ENCODE assay signal across 22 cellular contexts in genomic region chr16:89798126-89798525, GRCh38. TPM values are rescaled to one million over a fixed set of nuclear protein-coding genes. Genes with fewer than 3 reads are reported as not detected.
DNase-seq lines count a peak whose midpoint lies in the region; ATAC-seq and TF ChIP-seq lines count a peak whose summit lies in the region.
"Had no signal": no experiment of that assay in that cellular context is flagged by ENCODE, and none has a peak within 500 bp of the region (broad histone marks: within the 10 kb centered on the region; RNA-seq: fewer than 3 reads in every experiment).

No MANE protein-coding gene starts in this region.

- H2AFZ ChIP-seq in OCI-LY7 (ENCODE audit: low read length) = no peak overlapping the region

- WGBS in upper lobe of left lung, 2 donors = 96 to 97% methylated on average over 5 of the region's 5 CpGs

- BruUV-seq in OCI-LY7 (replicated peaks; lab: Mats Ljungman, UMichigan) (TSS peak; percentile 29), A673 (replicated peaks; lab: Mats Ljungman, UMichigan) (no TSS peak)

- H3K4me3 ChIP-seq in OCI-LY7 (ENCODE audit: low read depth, low read length, poor library complexity, severe bottlenecking) = no peak overlapping the region
- H3K4me3 ChIP-seq in upper lobe of left lung = no peak overlapping the region
- H3K4me3 ChIP-seq in A673 (ENCODE audit: low read depth, low read length, poor library complexity, severe bottlenecking) = no peak overlapping the region

- no peaks in the 10 kb centered on the region for H3K27me3 Mint-ChIP-seq in activated naive CD8-positive, alpha-beta T cell treated with anti-CD3 and anti-CD28 coated beads for 36 hours
- no peaks in the 10 kb centered on the region for H3K27me3 Mint-ChIP-seq in activated naive CD8-positive, alpha-beta T cell treated with anti-CD3 and anti-CD28 coated beads, Interleukin-2, amount 50 U/mL, for 24 hours
- no peaks in the 10 kb centered on the region for H3K27me3 Mint-ChIP-seq in dendritic cell treated with granulocyte-macrophage colony-stimulating factor and Interleukin-4, amounts not matched to agents 40 ng/mL and 50 ng/mL, for 4 days

- H3K4me1 Mint-ChIP-seq in activated naive CD8-positive, alpha-beta T cell treated with anti-CD3 and anti-CD28 coated beads for 36 hours = no peaks in the 10 kb centered on the region
- H3K4me1 Mint-ChIP-seq in activated naive CD8-positive, alpha-beta T cell treated with anti-CD3 and anti-CD28 coated beads, Interleukin-2, amount 50 U/mL, for 24 hours = no peaks in the 10 kb centered on the region
- H3K4me1 Mint-ChIP-seq in dendritic cell treated with granulocyte-macrophage colony-stimulating factor and Interleukin-4, amounts not matched to agents 40 ng/mL and 50 ng/mL, for 4 days (ENCODE audit: low read depth) = peaks cover 10% of the 10 kb centered on the region

- no peak for TF ChIP-seq CTCF in OCI-LY7 (conservative IDR thresholded peaks at IDR 0.05; ENCODE audit: low read length)
- no peak for TF ChIP-seq CTCF in upper lobe of left lung (IDR thresholded peaks at IDR 0.05)
- no peak for TF ChIP-seq CTCF in A673 (conservative IDR thresholded peaks at IDR 0.05; ENCODE audit: low read depth, low read length)

- no peak overlapping the region for H3K4me3 Mint-ChIP-seq in activated naive CD8-positive, alpha-beta T cell treated with anti-CD3 and anti-CD28 coated beads for 36 hours
- H3K4me3 Mint-ChIP-seq in activated naive CD8-positive, alpha-beta T cell treated with anti-CD3 and anti-CD28 coated beads, Interleukin-2, amount 50 U/mL, for 24 hours = no peak overlapping the region
- H3K4me3 Mint-ChIP-seq in dendritic cell treated with granulocyte-macrophage colony-stimulating factor and Interleukin-4, amounts not matched to agents 40 ng/mL and 50 ng/mL, for 4 days = no peak overlapping the region

- POLR2A ChIA-PET in OCI-LY7 (lab: Charles Lee) (no interaction called here), A673 (lab: Charles Lee; ENCODE audit: low non-redundant PET) (no interaction called here)

- intact Hi-C loops in OCI-LY7 (cut with micrococcal nuclease; ENCODE audit: unreplicated experiment) (no loop called here), A673 (cut with micrococcal nuclease; ENCODE audit: unreplicated experiment) (no loop called here)
- intact Hi-C loops in dendritic cell treated with granulocyte-macrophage colony-stimulating factor and Interleukin-4, amounts not matched to agents 40 ng/mL and 50 ng/mL, for 4 days (cut with micrococcal nuclease) = no loop called here

- H3K4me1 ChIP-seq in OCI-LY7 (ENCODE audit: insufficient read depth, low read length, poor library complexity, severe bottlenecking) (no peaks in the 10 kb centered on the region), upper lobe of left lung (no peaks in the 10 kb centered on the region), A673 (ENCODE audit: insufficient read depth, low read length, poor library complexity, severe bottlenecking) (peaks cover 8% of the 10 kb centered on the region)

- TF ChIP-seq EP300 in upper lobe of left lung (IDR thresholded peaks at IDR 0.05) = no peak

- ATAC-seq in activated naive CD8-positive, alpha-beta T cell treated with anti-CD3 and anti-CD28 coated beads, Interleukin-2, amount 50 U/mL, for 24 hours = no peak
- ATAC-seq in upper lobe of left lung (ENCODE audit: low FRiP score in 2 of 2) = no peak

- no peaks in the 10 kb centered on the region for H3K9me3 Mint-ChIP-seq in activated naive CD8-positive, alpha-beta T cell treated with anti-CD3 and anti-CD28 coated beads for 36 hours
- no peaks in the 10 kb centered on the region for H3K9me3 Mint-ChIP-seq in activated naive CD8-positive, alpha-beta T cell treated with anti-CD3 and anti-CD28 coated beads, Interleukin-2, amount 50 U/mL, for 24 hours
- H3K9me3 Mint-ChIP-seq in dendritic cell treated with granulocyte-macrophage colony-stimulating factor and Interleukin-4, amounts not matched to agents 40 ng/mL and 50 ng/mL, for 4 days = no peaks in the 10 kb centered on the region

- H4K20me1 ChIP-seq in OCI-LY7 (ENCODE audit: insufficient read depth, low read length) = peaks cover 4% of the 10 kb centered on the region; the same call in 1 of the 2 replicates

- TF ChIP-seq POLR2A in upper lobe of left lung (IDR thresholded peaks at IDR 0.05) = no peak

- H3K27me3 ChIP-seq in upper lobe of left lung (no peaks in the 10 kb centered on the region), A673 (replicated peaks; ENCODE audit: insufficient read depth, low read depth, low read length, poor library complexity) (no peaks in the 10 kb centered on the region)

- H3K9me3 ChIP-seq in OCI-LY7 (ENCODE audit: low read length) = no peaks in the 10 kb centered on the region
- no peaks in the 10 kb centered on the region for H3K9me3 ChIP-seq in upper lobe of left lung
- no peaks in the 10 kb centered on the region for H3K9me3 ChIP-seq in A673 (ENCODE audit: low read depth, low read length, poor library complexity, severe bottlenecking)

- peaks cover 29% of the 10 kb centered on the region for H3K36me3 Mint-ChIP-seq in activated naive CD8-positive, alpha-beta T cell treated with anti-CD3 and anti-CD28 coated beads for 36 hours
- H3K36me3 Mint-ChIP-seq in activated naive CD8-positive, alpha-beta T cell treated with anti-CD3 and anti-CD28 coated beads, Interleukin-2, amount 50 U/mL, for 24 hours (ENCODE audit: low read depth) = peaks cover 48% of the 10 kb centered on the region
- peaks cover 26% of the 10 kb centered on the region for H3K36me3 Mint-ChIP-seq in dendritic cell treated with granulocyte-macrophage colony-stimulating factor and Interleukin-4, amounts not matched to agents 40 ng/mL and 50 ng/mL, for 4 days (ENCODE audit: low read depth)

- H3K27ac Mint-ChIP-seq in activated naive CD8-positive, alpha-beta T cell treated with anti-CD3 and anti-CD28 coated beads for 36 hours = peak overlapping the region; percentile 20
- no peak overlapping the region for H3K27ac Mint-ChIP-seq in activated naive CD8-positive, alpha-beta T cell treated with anti-CD3 and anti-CD28 coated beads, Interleukin-2, amount 50 U/mL, for 24 hours
- H3K27ac Mint-ChIP-seq in dendritic cell treated with granulocyte-macrophage colony-stimulating factor and Interleukin-4, amounts not matched to agents 40 ng/mL and 50 ng/mL, for 4 days = peak overlapping the region; percentile 9

- H3K9me2 ChIP-seq in OCI-LY7 (ENCODE audit: insufficient read depth, low read length) = no peaks in the 10 kb centered on the region

- CTCF ChIA-PET in OCI-LY7 (lab: Charles Lee; ENCODE audit: unreplicated experiment) (no interaction called here), A673 (lab: Charles Lee) (no interaction called here)

- no peak overlapping the region for H3K4me2 ChIP-seq in OCI-LY7 (ENCODE audit: low read length)

- H3K27ac ChIP-seq in OCI-LY7 (ENCODE audit: low read depth, low read length, poor library complexity, severe bottlenecking) (no peak overlapping the region), upper lobe of left lung (peak overlapping the region in 3 of 4 donors; percentile 7 to 75 (median 64)), A673 (ENCODE audit: low read depth, low read length, poor library complexity, severe bottlenecking) (no peak overlapping the region)
- H3K27ac ChIP-seq: 22Rv1, RWPE1 had no signal

- peaks cover 99% of the 10 kb centered on the region for H3K36me3 ChIP-seq in OCI-LY7 (ENCODE audit: insufficient read depth, low read length)
- H3K36me3 ChIP-seq in upper lobe of left lung = no peaks in the 10 kb centered on the region
- peaks cover 82% of the 10 kb centered on the region for H3K36me3 ChIP-seq in A673 (ENCODE audit: insufficient read depth, low read length, poor library complexity, severe bottlenecking)

- DNase-seq in activated naive CD8-positive, alpha-beta T cell treated with anti-CD3 and anti-CD28 coated beads for 36 hours = no peak
- DNase-seq in activated naive CD8-positive, alpha-beta T cell treated with anti-CD3 and anti-CD28 coated beads, Interleukin-2, amount 50 U/mL, for 24 hours = no peak
- DNase-seq in OCI-LY7 (ENCODE audit: low spot score) = no peak
- no peak for DNase-seq in upper lobe of left lung
- DNase-seq in A673 (ENCODE audit: low spot score) = no peak
- DNase-seq in NCI-H774 (lab: John Stamatoyannopoulos, UW) = no peak
- DNase-seq: ACHN, Calu3, DMS79 treated with DMSO at 0.1 percent for 48 hours, GF-D8, Kasumi-1, NCI-H1092 treated with DMSO at 0.1 percent for 48 hours, NCI-H1436 treated with DMSO at 0.1 percent for 48 hours, NCI-H187 treated with DMSO at 0.1 percent for 48 hours, NCI-H2171 treated with DMSO at 0.1 percent for 48 hours, NCI-H446, NCI-H524 treated with DMSO at 0.1 percent for 48 hours, NCI-H82, SHP77 had no signal

- peaks cover 8% of the 10 kb centered on the region; the same call in 1 of the 2 replicates for H3K79me2 ChIP-seq in OCI-LY7 (ENCODE audit: insufficient read depth, low read depth, low read length)

RNA-seq across cellular contexts. Expression of gene FANCA, which starts 18.3 kb away (rescaled TPM):
- 10 to 100 TPM; 79.7 to 88.2 TPM for total RNA-seq in activated naive CD8-positive, alpha-beta T cell treated with anti-CD3 and anti-CD28 coated beads for 36 hours
- total RNA-seq in OCI-LY7 (2014; rRNA removed; shearing (Covaris generic)) = 390 and 478 TPM in 2 replicates
- 643 and 721 TPM in 2 replicates for total RNA-seq in OCI-LY7 (2022)
- 10 to 100 TPM in 4 of 6 donors, 1 to 10 TPM in 2; 5.5 to 25.1 (median 12.1) TPM for total RNA-seq in upper lobe of left lung
- total RNA-seq in A673 (2021) = 198 and 207 TPM in 2 replicates

RNA-seq across cellular contexts. Expression of gene SPIRE2, which starts 30.1 kb away (rescaled TPM):
- total RNA-seq in activated naive CD8-positive, alpha-beta T cell treated with anti-CD3 and anti-CD28 coated beads for 36 hours = under 1 TPM; 0.14 to 0.52 TPM
- total RNA-seq in OCI-LY7 (2014; rRNA removed; shearing (Covaris generic)) = 7.1 and 9.4 TPM in 2 replicates
- total RNA-seq in OCI-LY7 (2022) = 43.8 and 48.5 TPM in 2 replicates
- 10 to 100 TPM in 4 of 6 donors, 1 to 10 TPM in 2; 6.1 to 52.4 (median 14.7) TPM for total RNA-seq in upper lobe of left lung
- total RNA-seq in A673 (2021) = 18.9 and 20.6 TPM in 2 replicates

Comparison
In these comparisons a context has a peak if more than half of its experiments do, and no peak if none do; other contexts are left out.
1. H3K27ac ChIP-seq: peak in upper lobe of left lung (3 of 4); none in OCI-LY7 (single experiment) and A673 (single experiment).
2. RNA of gene SPIRE2, which starts 30.1 kb away (total RNA-seq): 7.1 to 48.5 TPM in OCI-LY7, 18.9 to 20.6 TPM in A673 and 6.1 to 52.4 TPM in upper lobe of left lung; 0.14 to 0.52 TPM in activated naive CD8-positive, alpha-beta T cell treated with anti-CD3 and anti-CD28 coated beads for 36 hours; every median in the first group is over 4 times any median in the second.